In the genomic region with DNA sequence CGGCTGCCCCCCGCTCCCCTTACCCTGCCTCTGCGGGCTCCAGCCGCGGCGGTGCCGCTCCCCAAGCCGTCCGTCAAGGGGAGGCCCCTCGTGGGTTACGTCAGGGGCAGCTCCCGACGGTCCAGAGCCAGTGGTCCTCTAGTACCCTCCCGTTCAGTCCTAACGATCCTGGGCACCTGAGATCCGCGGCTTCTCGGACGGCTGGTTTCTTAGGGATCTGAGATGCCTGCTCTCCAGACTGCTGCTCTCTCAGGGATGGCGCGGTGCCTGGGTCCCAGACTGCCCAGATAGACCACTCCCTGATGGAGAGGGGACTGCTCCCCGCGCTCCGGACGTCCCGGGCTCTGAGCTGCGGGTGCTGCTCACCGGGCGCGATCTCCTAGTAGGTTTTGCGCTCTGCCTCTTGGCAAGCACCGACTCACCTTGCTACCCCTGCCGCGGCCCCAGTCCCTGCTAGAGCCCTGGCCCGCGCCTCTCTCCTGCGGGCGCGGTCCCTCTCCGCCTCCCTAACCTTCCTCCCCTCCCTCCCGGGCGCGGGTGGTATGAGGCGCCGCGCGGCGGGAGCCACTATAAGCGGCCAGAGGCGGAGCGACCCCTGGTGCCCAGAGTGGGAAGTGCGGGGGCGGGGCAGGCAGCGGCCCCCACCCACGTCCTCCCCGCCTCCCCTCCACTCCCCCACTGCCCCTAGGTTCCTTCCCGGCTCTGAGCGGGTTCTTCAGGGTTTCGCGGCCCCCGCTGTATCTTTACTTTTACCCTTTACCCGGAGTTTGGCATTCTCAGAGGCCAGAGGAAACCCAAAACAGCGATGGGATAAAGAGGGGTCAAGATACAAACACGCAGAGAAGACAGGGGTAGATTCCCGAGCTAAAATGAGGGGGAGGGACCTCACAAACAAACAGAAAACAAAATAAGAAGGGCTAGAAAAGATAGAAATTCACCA, we compare ENCODE assay signal across 1 cellular context.
TF ChIP-seq lines count a peak whose summit lies in the region.

C1QL4 (minus strand) TSS at position 544 of the 940 bp plus-strand sequence. CDS start 711 bp downstream, outside the sequence.

TF ChIP-seq in GM12878, 131 proteins besides CTCF, POLR2A, EP300 and RAD21:
- TF ChIP-seq ZNF24 (IDR thresholded peaks at IDR 0.05) = no peak
- TF ChIP-seq YY1 (IDR thresholded peaks at IDR 0.05; ENCODE audit: low read depth, low read length) = peak; percentile 62; the same call in 1 of the 2 replicates
- TF ChIP-seq IKZF2 (IDR thresholded peaks at IDR 0.05) = no peak
- no peak for TF ChIP-seq RB1 (IDR thresholded peaks at IDR 0.05; ENCODE audit: borderline replicate concordance)
- TF ChIP-seq, protein P1, sequence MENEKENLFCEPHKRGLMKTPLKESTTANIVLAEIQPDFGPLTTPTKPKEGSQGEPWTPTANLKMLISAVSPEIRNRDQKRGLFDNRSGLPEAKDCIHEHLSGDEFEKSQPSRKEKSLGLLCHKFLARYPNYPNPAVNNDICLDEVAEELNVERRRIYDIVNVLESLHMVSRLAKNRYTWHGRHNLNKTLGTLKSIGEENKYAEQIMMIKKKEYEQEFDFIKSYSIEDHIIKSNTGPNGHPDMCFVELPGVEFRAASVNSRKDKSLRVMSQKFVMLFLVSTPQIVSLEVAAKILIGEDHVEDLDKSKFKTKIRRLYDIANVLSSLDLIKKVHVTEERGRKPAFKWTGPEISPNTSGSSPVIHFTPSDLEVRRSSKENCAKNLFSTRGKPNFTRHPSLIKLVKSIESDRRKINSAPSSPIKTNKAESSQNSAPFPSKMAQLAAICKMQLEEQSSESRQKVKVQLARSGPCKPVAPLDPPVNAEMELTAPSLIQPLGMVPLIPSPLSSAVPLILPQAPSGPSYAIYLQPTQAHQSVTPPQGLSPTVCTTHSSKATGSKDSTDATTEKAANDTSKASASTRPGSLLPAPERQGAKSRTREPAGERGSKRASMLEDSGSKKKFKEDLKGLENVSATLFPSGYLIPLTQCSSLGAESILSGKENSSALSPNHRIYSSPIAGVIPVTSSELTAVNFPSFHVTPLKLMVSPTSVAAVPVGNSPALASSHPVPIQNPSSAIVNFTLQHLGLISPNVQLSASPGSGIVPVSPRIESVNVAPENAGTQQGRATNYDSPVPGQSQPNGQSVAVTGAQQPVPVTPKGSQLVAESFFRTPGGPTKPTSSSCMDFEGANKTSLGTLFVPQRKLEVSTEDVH (IDR thresholded peaks at IDR 0.05; ENCODE audit: low read depth, partially characterized antibody) = no peak
- TF ChIP-seq EGR1 (IDR thresholded peaks at IDR 0.05; ENCODE audit: borderline replicate concordance in 1 of 2, low read depth in 2 of 2, low read length in 2 of 2) = peak in 1 of 2 experiments; percentile 97; a peak in 2 of 3 replicates
- TF ChIP-seq ZSCAN29 (IDR thresholded peaks at IDR 0.05) = no peak
- TF ChIP-seq PAX8 (IDR thresholded peaks at IDR 0.05) = no peak
- peak; percentile 92; the same call in 1 of the 2 replicates for TF ChIP-seq ZBTB33 (IDR thresholded peaks at IDR 0.05)
- TF ChIP-seq BACH1 (IDR thresholded peaks at IDR 0.05; ENCODE audit: borderline replicate concordance) = no peak
- TF ChIP-seq ZNF274 (IDR thresholded peaks at IDR 0.05; ENCODE audit: insufficient read depth, insufficient read length) = no peak
- no peak for TF ChIP-seq SMARCA5 (IDR thresholded peaks at IDR 0.05)
- TF ChIP-seq NRF1 (conservative IDR thresholded peaks at IDR 0.05; ENCODE audit: low read depth, low read length) = no peak
- TF ChIP-seq BCL3 (IDR thresholded peaks at IDR 0.05; ENCODE audit: borderline replicate concordance, insufficient read depth, low read depth, low read length, poor library complexity, severe bottlenecking) = no peak
- no peak for TF ChIP-seq RUNX3 (IDR thresholded peaks at IDR 0.05; ENCODE audit: low read length)
- TF ChIP-seq SP1 (IDR thresholded peaks at IDR 0.05; ENCODE audit: low read depth, low read length) = no peak
- TF ChIP-seq CHD4 (IDR thresholded peaks at IDR 0.05) = no peak
- peak; percentile 50; the same call in 1 of the 2 replicates for TF ChIP-seq SMC3 (IDR thresholded peaks at IDR 0.05; ENCODE audit: borderline replicate concordance, low read length)
- TF ChIP-seq CREM (IDR thresholded peaks at IDR 0.05; ENCODE audit: low read depth) = no peak
- TF ChIP-seq ESRRA (IDR thresholded peaks at IDR 0.05; ENCODE audit: low read length) = no peak
